Comparison of ENCODE assay signal across 8 cellular contexts in genomic region chr9:66900490-66901131, GRCh38. TPM values are rescaled to one million over a fixed set of nuclear protein-coding genes. Genes with fewer than 3 reads are reported as not detected.
DNase-seq lines count a peak whose midpoint lies in the region; ATAC-seq and TF ChIP-seq lines count a peak whose summit lies in the region.
"Not testable (repeated sequence)": the region's sequence is repeated elsewhere in the genome, so short reads cannot be mapped to it uniquely, and the experiment has no call there.

Gene ZNF658 (plus strand): TSS chr9:66900725. CDS start chr9:66903562, 2,837 bp downstream.

- not testable (repeated sequence) for H3K4me1 ChIP-seq in iPS-15b (ENCODE audit: control insufficient read depth, insufficient read depth, low read length); stomach

- not testable (repeated sequence) for H3K36me3 ChIP-seq in iPS-15b (ENCODE audit: control insufficient read depth, insufficient read depth, low read length); stomach

- WGBS in stomach, 5 donors: 0 to 3% (median 0%) methylated on average over 25 to 43 of the region's 46 CpGs

- not testable (repeated sequence) for H3K9ac ChIP-seq in iPS-15b (ENCODE audit: low read depth, low read length)

- H3K4me3 ChIP-seq in iPS-15b (ENCODE audit: low read depth, low read length): peak within 1 kb of the TSS; percentile 41
- H3K4me3 ChIP-seq in stomach: peak within 1 kb of the TSS; percentile 49 to 59 (median 54)

- not testable (repeated sequence) for TF ChIP-seq POLR2A in stomach (IDR thresholded peaks at IDR 0.05)

- H3K27me3 ChIP-seq in iPS-15b (ENCODE audit: control insufficient read depth, insufficient read depth, low read length); stomach: not testable (repeated sequence)

- not testable (repeated sequence) for H3K4me1 Mint-ChIP-seq in IgD-negative memory B cell; central memory CD8-positive, alpha-beta T cell; progenitor cell of endocrine pancreas (ENCODE audit: low read depth)

- not testable (repeated sequence) for H3K36me3 Mint-ChIP-seq in IgD-negative memory B cell; central memory CD8-positive, alpha-beta T cell (ENCODE audit: insufficient read depth); progenitor cell of endocrine pancreas (ENCODE audit: insufficient read depth)

- not testable (repeated sequence) for H3K9me3 Mint-ChIP-seq in IgD-negative memory B cell; central memory CD8-positive, alpha-beta T cell; progenitor cell of endocrine pancreas (ENCODE audit: low read depth)

- intact Hi-C loops in stomach (cut with DNase I; ENCODE audit: low total_unique reads): not testable (repeated sequence)

- not testable (repeated sequence) for H3K27me3 Mint-ChIP-seq in IgD-negative memory B cell; central memory CD8-positive, alpha-beta T cell; progenitor cell of endocrine pancreas

- H3K27ac Mint-ChIP-seq in IgD-negative memory B cell (peak within 1 kb of the TSS; percentile 14 to 92 (median 43)), progenitor cell of endocrine pancreas (peak within 1 kb of the TSS; percentile 64)
- H3K27ac Mint-ChIP-seq in central memory CD8-positive, alpha-beta T cell (ENCODE audit: low read depth): peak within 1 kb of the TSS; percentile 66

- not testable (repeated sequence) for H3K9me3 ChIP-seq in iPS-15b (ENCODE audit: control insufficient read depth, insufficient read depth, low read length); stomach

- H3K4me3 Mint-ChIP-seq in IgD-negative memory B cell (peak within 1 kb of the TSS; percentile 96 to 99 (median 97)), progenitor cell of endocrine pancreas (ENCODE audit: low read depth) (peak within 1 kb of the TSS; percentile 91)
- H3K4me3 Mint-ChIP-seq in central memory CD8-positive, alpha-beta T cell: peak within 1 kb of the TSS; percentile 89

- H3K27ac ChIP-seq in stomach: peak within 1 kb of the TSS in 4 of 5 donors; percentile 60 to 81 (median 71)

- TF ChIP-seq CTCF in progenitor cell of endocrine pancreas (IDR thresholded peaks at IDR 0.05; ENCODE audit: unreplicated experiment); stomach (IDR thresholded peaks at IDR 0.05): not testable (repeated sequence)

- DNase-seq in GM04504 (ENCODE audit: low read depth) (peak; percentile 55), HCEC 1CT (peak; percentile 75), progenitor cell of endocrine pancreas (ENCODE audit: low spot score, unreplicated experiment) (peak; percentile 58), stomach (peak; percentile 86)
- peak; percentile 9 to 65 for DNase-seq in activated CD4-positive, alpha-beta T cell treated with anti-CD3 and anti-CD28 coated beads, Interleukin-2, amount 50 U/mL, for 24 hours (ENCODE audit: low read depth in 1 of 2, low spot score in 1 of 2)
- peak in 1 of 2 donors; percentile 15 for DNase-seq in central memory CD8-positive, alpha-beta T cell (ENCODE audit: low spot score in 2 of 2)

- ATAC-seq in central memory CD8-positive, alpha-beta T cell (replicated peaks; ENCODE audit: extremely low read depth, poor library complexity, severe bottlenecking): peak; percentile 79

- not testable (repeated sequence) for TF ChIP-seq EP300 in stomach (IDR thresholded peaks at IDR 0.05)

RNA-seq across cellular contexts. Expression of gene ZNF658, which starts in this region (rescaled TPM):
- 2.9 TPM for polyA plus RNA-seq in IgD-negative memory B cell
- total RNA-seq in progenitor cell of endocrine pancreas: 4.8 and 5.8 TPM in 2 replicates
- 10 to 100 TPM in 1 of 5 donors, 1 to 10 TPM in 4; 2.6 to 18.7 (median 4.8) TPM for total RNA-seq in stomach
- polyA plus RNA-seq in stomach: 1 to 10 TPM; 1.4 to 1.9 (median 1.4) TPM
